32 cellular contexts compared by ENCODE assay signal in the genomic region with DNA sequence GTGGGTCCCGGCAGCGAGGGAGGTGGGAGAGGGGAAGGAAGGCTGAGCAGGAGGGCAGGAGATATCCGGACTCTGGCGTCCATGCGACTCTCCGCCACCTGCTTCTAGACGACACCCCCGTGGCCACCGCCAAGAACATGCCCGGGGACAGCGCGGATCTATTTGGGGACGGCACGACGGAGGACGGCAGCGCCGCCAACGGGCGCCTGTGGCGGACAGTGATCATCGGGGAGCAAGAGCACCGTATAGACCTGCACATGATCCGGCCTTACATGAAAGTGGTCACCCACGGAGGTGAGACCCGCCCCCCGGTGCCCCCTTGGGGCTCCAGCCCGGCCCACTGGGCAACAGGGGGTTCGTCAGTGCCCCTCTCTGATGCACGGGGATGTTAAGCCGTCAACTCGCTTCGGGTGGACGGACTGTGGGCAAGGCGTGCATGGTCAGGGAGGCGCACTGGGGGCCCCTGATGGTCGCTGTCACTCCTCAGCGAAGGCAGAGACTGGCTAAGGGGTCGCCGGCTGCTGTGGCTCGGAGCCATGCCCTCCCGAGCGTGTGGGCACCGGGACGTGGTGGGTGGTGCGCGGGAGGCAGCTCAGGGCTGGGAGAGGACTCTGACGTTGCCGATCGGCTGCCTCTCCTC. TPM values are rescaled to one million over a fixed set of nuclear protein-coding genes. Genes with fewer than 3 reads are reported as not detected.
"Had no signal": no experiment of that assay in that cellular context is flagged by ENCODE, and none has a peak within 500 bp of the region (broad histone marks: within the 10 kb centered on the region; RNA-seq: fewer than 3 reads in every experiment).

No MANE protein-coding gene starts in this region.

- H3K4me1 Mint-ChIP-seq: stimulated activated naive B cell treated with anti-CD40 and anti-IgM and Interleukin-4, amounts not matched to agents 10 μg/mL and 1 μg/mL and 100 μg/mL, for 72 hours had no signal

- ATAC-seq: mucosa of descending colon; naive thymus-derived CD4-positive, alpha-beta T cell; stimulated activated naive B cell treated with anti-CD40 and anti-IgM and Interleukin-4, amounts not matched to agents 10 μg/mL and 1 μg/mL and 100 μg/mL, for 72 hours; stimulated activated naive CD8-positive, alpha-beta T cell treated with anti-CD3 and anti-CD28 coated beads, Interleukin-15, Interleukin-2, amounts not matched to agents 100 U/mL and 50 U/mL, for 24 hours had no signal

- H3K27me3 ChIP-seq: hepatocyte, ovary, right atrium auricular region, right lobe of liver, testis, thyroid gland, transverse colon, upper lobe of left lung had no signal

- H3K27me3 Mint-ChIP-seq: progenitor cell of endocrine pancreas had no signal

- H3K79me2 ChIP-seq: hepatocyte had no signal

- FAIRE-seq: urothelium cell line had no signal

- H3K4me1 ChIP-seq: left ventricle myocardium inferior, right atrium auricular region, right lobe of liver, stomach, testis, thyroid gland, transverse colon, upper lobe of left lung had no signal

- H3K9me3 Mint-ChIP-seq: natural killer cell treated with Interleukin-12 subunit alpha and Interleukin-12 subunit beta and Interleukin-15 and Interleukin-18, amount 100 ng/mL, for 72 hours had no signal

- H3K9me3 ChIP-seq: ovary, right lobe of liver, testis, thyroid gland had no signal

- H3K36me3 Mint-ChIP-seq: natural killer cell treated with Interleukin-12 subunit alpha and Interleukin-12 subunit beta and Interleukin-15 and Interleukin-18, amount 100 ng/mL, for 72 hours had no signal

- H3K36me3 ChIP-seq: left ventricle myocardium inferior, ovary, right atrium auricular region, right lobe of liver, stomach, thyroid gland, transverse colon, upper lobe of left lung had no signal

- DNase-seq: islet precursor cell; left ventricle myocardium inferior; midbrain; mucosa of descending colon; naive thymus-derived CD4-positive, alpha-beta T cell; nucleus accumbens; ovary; right lobe of liver; stimulated activated CD4-positive, alpha-beta T cell treated with anti-CD3 and anti-CD28 coated beads, Interleukin-1b, Interleukin-23, amount 100 ng/mL, for 48 hours; stimulated activated CD4-positive, alpha-beta T cell treated with anti-CD3 and anti-CD28 coated beads, Interleukin-4, amount 100 ng/mL, for 1 hour; stimulated activated naive B cell treated with anti-CD40 and anti-IgM and Interleukin-4, amounts not matched to agents 10 μg/mL and 1 μg/mL and 100 μg/mL, for 72 hours; stimulated activated naive CD8-positive, alpha-beta T cell treated with anti-CD3 and anti-CD28 coated beads, Interleukin-15, Interleukin-2, amounts not matched to agents 100 U/mL and 50 U/mL, for 24 hours; stomach; testis; thyroid gland; transverse colon had no signal

- H3K4me3 Mint-ChIP-seq: naive thymus-derived CD4-positive, alpha-beta T cell; natural killer cell treated with Interleukin-12 subunit alpha and Interleukin-12 subunit beta and Interleukin-15 and Interleukin-18, amount 100 ng/mL, for 72 hours; stimulated activated naive B cell treated with anti-CD40 and anti-IgM and Interleukin-4, amounts not matched to agents 10 μg/mL and 1 μg/mL and 100 μg/mL, for 72 hours had no signal

- H2AFZ ChIP-seq: hepatocyte had no signal

- H3K4me2 ChIP-seq: hepatocyte, smooth muscle cell had no signal

- H3K27ac ChIP-seq: hepatocyte, left ventricle myocardium inferior, ovary, right atrium auricular region, right lobe of liver, stomach, testis, thyroid gland, transverse colon, upper lobe of left lung had no signal

- H3K4me3 ChIP-seq: hepatocyte, left ventricle myocardium inferior, lung, mucosa of descending colon, ovary, right atrium auricular region, right lobe of liver, smooth muscle cell, stomach, testis, thyroid gland, transverse colon, upper lobe of left lung had no signal

- H3K27ac Mint-ChIP-seq: naive thymus-derived CD4-positive, alpha-beta T cell; natural killer cell treated with Interleukin-12 subunit alpha and Interleukin-12 subunit beta and Interleukin-15 and Interleukin-18, amount 100 ng/mL, for 72 hours; progenitor cell of endocrine pancreas; stimulated activated naive B cell treated with anti-CD40 and anti-IgM and Interleukin-4, amounts not matched to agents 10 μg/mL and 1 μg/mL and 100 μg/mL, for 72 hours had no signal

RNA-seq across cellular contexts. Expression of gene NMRK2, which starts 25.1 kb away (rescaled TPM):
- total RNA-seq: hepatocyte; kidney epithelial cell; lower leg skin; mesenteric fat pad; naive thymus-derived CD4-positive, alpha-beta T cell; natural killer cell treated with Interleukin-12 subunit alpha and Interleukin-12 subunit beta and Interleukin-15 and Interleukin-18, amount 100 ng/mL, for 72 hours; pulmonary artery endothelial cell; renal cortical epithelial cell; smooth muscle cell; thyroid gland; upper lobe of left lung had no signal
- polyA plus RNA-seq: naive thymus-derived CD4-positive, alpha-beta T cell; neural cell; smooth muscle cell had no signal

RNA-seq across cellular contexts. Expression of gene ATCAY, which starts 27.3 kb away (rescaled TPM):
- total RNA-seq: kidney epithelial cell; left ventricle myocardium inferior; lower leg skin; mesenteric fat pad; myocyte; naive thymus-derived CD4-positive, alpha-beta T cell; natural killer cell treated with Interleukin-12 subunit alpha and Interleukin-12 subunit beta and Interleukin-15 and Interleukin-18, amount 100 ng/mL, for 72 hours; pulmonary artery endothelial cell; renal cortical epithelial cell; right atrium auricular region; right lobe of liver; upper lobe of left lung had no signal
- polyA plus RNA-seq: hepatocyte; naive thymus-derived CD4-positive, alpha-beta T cell; ovary had no signal

RNA-seq across cellular contexts. Expression of gene ZFR2, which starts 38.9 kb away (rescaled TPM):
- total RNA-seq: left ventricle myocardium inferior, mesenteric fat pad, myocyte, pulmonary artery endothelial cell, right atrium auricular region, right lobe of liver, skeletal muscle tissue, thyroid gland, transverse colon had no signal
